Comparison of ENCODE assay signal across 8 cellular contexts in the genomic region with DNA sequence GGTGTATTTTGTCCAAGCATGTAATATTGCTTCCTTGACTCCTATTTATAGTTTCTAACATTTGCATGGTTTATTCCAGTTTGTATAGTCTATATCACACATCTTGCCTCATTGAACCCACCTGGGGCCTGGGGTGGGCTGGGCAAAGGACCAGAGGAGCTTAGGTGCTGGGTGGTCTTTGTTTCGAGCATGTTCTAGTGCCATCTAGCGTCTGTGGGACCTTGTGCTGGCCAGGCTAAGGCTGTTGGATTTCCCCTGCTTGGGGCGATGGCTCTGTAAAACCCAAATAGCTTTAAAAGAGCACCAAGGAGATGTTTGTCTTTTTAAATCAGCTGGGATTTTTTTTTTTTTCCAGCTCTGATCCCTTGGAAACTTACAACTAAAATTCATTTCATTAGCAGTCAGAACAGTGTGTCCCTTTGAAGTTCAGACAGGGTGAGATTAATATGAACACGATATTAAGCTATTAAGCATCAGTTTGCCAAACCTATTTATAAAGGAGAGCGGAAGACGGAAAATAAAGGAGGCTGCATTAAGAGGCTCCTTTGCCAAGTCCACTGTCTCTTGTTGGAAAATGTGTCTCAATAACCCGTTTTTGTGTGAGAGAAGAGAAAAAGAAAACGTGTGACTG.
A peak's percentile ranks its signal among the peaks of the same experiment; 100 is the strongest.
DNase-seq lines count a peak whose midpoint lies in the region; ATAC-seq and TF ChIP-seq lines count a peak whose summit lies in the region.

No MANE protein-coding gene starts in this region.

- ATAC-seq in left ventricle myocardium superior (peak; percentile 85), HG03571 (IDR thresholded peaks at IDR 0.05; ENCODE audit: unreplicated experiment) (no peak), HG03460 (IDR thresholded peaks at IDR 0.05; ENCODE audit: unreplicated experiment) (no peak), GM21381 (IDR thresholded peaks at IDR 0.05; ENCODE audit: unreplicated experiment) (no peak)

- H3K4me2 ChIP-seq in DOHH2 (ENCODE audit: low read length) (no peak overlapping the region), smooth muscle cell (no peak overlapping the region)

- H3K36me3 ChIP-seq in DOHH2 (ENCODE audit: control insufficient read depth, low read length) (no peaks in the 10 kb centered on the region), adrenal gland (replicated peaks in 1 of 2) (no peaks in the 10 kb centered on the region), smooth muscle cell (ENCODE audit: low read depth) (no peaks in the 10 kb centered on the region)

- H3K27ac ChIP-seq in DOHH2 (ENCODE audit: low read depth, low read length), result no peak overlapping the region
- H3K27ac ChIP-seq in adrenal gland, result peak overlapping the region in 2 of 5 donors; percentile 2 to 24
- no peak overlapping the region for H3K27ac ChIP-seq in smooth muscle cell (ENCODE audit: low read depth)

- no peaks in the 10 kb centered on the region for H3K9me2 ChIP-seq in DOHH2 (replicated peaks; ENCODE audit: control insufficient read depth, low read length)

- DNase-seq in LHCN-M2 (ENCODE audit: low read depth), result peak; percentile 14
- peak; percentile 29 to 86 (median 50) for DNase-seq in adrenal gland
- peak; percentile 44 for DNase-seq in left ventricle myocardium superior
- no peak for DNase-seq in smooth muscle cell (lab: John Stamatoyannopoulos, UW; ENCODE audit: unreplicated experiment)

- no peak overlapping the region for H3K9ac ChIP-seq in smooth muscle cell (ENCODE audit: low read depth)

- H3K4me3 ChIP-seq in DOHH2 (ENCODE audit: low read length) (no peak overlapping the region), adrenal gland (no peak overlapping the region), smooth muscle cell (no peak overlapping the region)

- H3K27me3 ChIP-seq in DOHH2 (ENCODE audit: control insufficient read depth, low read length) (no peaks in the 10 kb centered on the region), adrenal gland (no peaks in the 10 kb centered on the region), smooth muscle cell (ENCODE audit: low read depth) (no peaks in the 10 kb centered on the region)

- TF ChIP-seq CTCF in DOHH2 (IDR thresholded peaks at IDR 0.05; ENCODE audit: low read depth, low read length, poor library complexity, severe bottlenecking) (peak; percentile 71), adrenal gland (IDR thresholded peaks at IDR 0.05) (peak; percentile 29 to 62 (median 49)), smooth muscle cell (IDR thresholded peaks at IDR 0.05; ENCODE audit: borderline replicate concordance, insufficient read depth, poor library complexity, severe bottlenecking) (peak; percentile 64)

- 42 to 62% (median 45%) methylated on average over 8 of the region's 8 CpGs for WGBS in adrenal gland, 4 donors
- WGBS in smooth muscle cell (ENCODE audit: low lambda C conversion rate), result 62% methylated on average over 8 of the region's 8 CpGs

- no peak for TF ChIP-seq POLR2A in adrenal gland (IDR thresholded peaks at IDR 0.05)

- H3K79me2 ChIP-seq in DOHH2 (ENCODE audit: control insufficient read depth, low read length) (no peaks in the 10 kb centered on the region), smooth muscle cell (ENCODE audit: low read depth) (no peaks in the 10 kb centered on the region)

- H2AFZ ChIP-seq in smooth muscle cell (ENCODE audit: low read depth), result no peak overlapping the region

- H3K4me1 ChIP-seq in DOHH2 (ENCODE audit: control insufficient read depth, low read length), result no peaks in the 10 kb centered on the region; the same call in 1 of the 2 replicates
- H3K4me1 ChIP-seq in adrenal gland (replicated peaks in 1 of 2), result no peaks in the 10 kb centered on the region
- peaks cover 3% of the 10 kb centered on the region for H3K4me1 ChIP-seq in smooth muscle cell (ENCODE audit: low read depth)

- intact Hi-C loops in adrenal gland (cut with DNase I) (loop anchor here in 1 of 2 donors (10.0 kb wide), 1 partner anchor 307 kb away; no protein-coding TSS in a partner anchor), left ventricle myocardium superior (cut with micrococcal nuclease) (loop anchor here (10.0 kb wide), 1 partner anchor 517 kb away; the partner anchor contains the start of gene FJX1)

- H3K9me3 ChIP-seq in DOHH2 (ENCODE audit: control insufficient read depth, insufficient read depth, low read length) (no peaks in the 10 kb centered on the region), adrenal gland (replicated peaks in 1 of 3) (no peaks in the 10 kb centered on the region), smooth muscle cell (replicated peaks; ENCODE audit: low read depth) (no peaks in the 10 kb centered on the region)

- H3F3A ChIP-seq in DOHH2 (ENCODE audit: control insufficient read depth, insufficient read depth), result no peaks in the 10 kb centered on the region
- H3F3A ChIP-seq in smooth muscle cell (ENCODE audit: low read depth), result peaks cover 4% of the 10 kb centered on the region

- H4K20me1 ChIP-seq in DOHH2 (ENCODE audit: control insufficient read depth, insufficient read depth, low read depth, low read length), result no peaks in the 10 kb centered on the region
- H4K20me1 ChIP-seq in smooth muscle cell (ENCODE audit: low read depth), result no peaks in the 10 kb centered on the region
